Comparison of ENCODE assay signal across 1 cellular context in the genomic region with DNA sequence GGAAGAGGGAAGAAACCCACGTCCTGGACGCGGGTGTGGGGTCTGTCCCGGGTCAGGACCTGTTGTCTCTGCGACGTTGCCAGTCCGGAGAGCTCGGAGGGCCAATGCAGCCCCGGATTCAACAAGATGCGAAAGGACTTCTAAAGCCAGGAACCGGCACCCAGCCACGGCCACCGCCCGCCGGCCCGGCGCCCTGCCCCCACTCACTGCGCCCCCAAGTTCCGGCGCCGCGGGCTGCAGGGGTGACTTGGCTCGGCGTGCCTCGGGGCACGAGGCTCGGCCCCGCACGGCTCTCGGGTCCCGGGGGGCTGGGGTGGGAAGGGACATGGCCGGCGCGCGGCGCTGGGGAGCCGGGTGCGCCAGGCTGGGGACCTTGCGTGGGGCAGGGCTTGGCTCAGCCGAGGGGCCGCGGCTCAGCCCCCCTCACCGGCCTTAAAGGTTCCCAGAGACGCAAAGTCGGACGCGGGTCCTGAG.
TF ChIP-seq lines count a peak whose summit lies in the region.

No MANE protein-coding gene starts in this region.

TF ChIP-seq in H1, 55 proteins besides CTCF, POLR2A, EP300 and RAD21:
- TF ChIP-seq FOSL1 (IDR thresholded peaks at IDR 0.05; ENCODE audit: insufficient read depth, low read depth, low read length) = no peak
- TF ChIP-seq SAP30 (IDR thresholded peaks at IDR 0.05; ENCODE audit: insufficient read depth, insufficient replicate concordance, low read length) = no peak
- TF ChIP-seq KDM4A (IDR thresholded peaks at IDR 0.05; ENCODE audit: low read depth, low read length, severe bottlenecking) = peak; percentile 30
- TF ChIP-seq RBBP5 (IDR thresholded peaks at IDR 0.05; ENCODE audit: borderline replicate concordance, low read depth, low read length) = 0 out of 2 replicates have a peak, but pooled peaks have one; percentile 5
- peak; percentile 41; the same call in 1 of the 2 replicates for TF ChIP-seq SUZ12 (IDR thresholded peaks at IDR 0.05; ENCODE audit: low read length)
- peak; percentile 27; the same call in 1 of the 2 replicates for TF ChIP-seq PHF8 (conservative IDR thresholded peaks at IDR 0.05; ENCODE audit: low read depth, low read length)
- TF ChIP-seq MAFK (IDR thresholded peaks at IDR 0.05; ENCODE audit: low read depth, low read length) = no peak
- no peak for TF ChIP-seq TAF7 (optimal IDR thresholded peaks at IDR 0.05; ENCODE audit: borderline replicate concordance, low read depth, low read length)
